ENCODE assay signal across 1 cellular context in genomic region chr3:185737020-185737419, GRCh38.
TF ChIP-seq lines count a peak whose summit lies in the region.

No MANE protein-coding gene starts in this region.

TF ChIP-seq in SK-N-SH, 30 proteins besides CTCF, POLR2A, EP300 and RAD21 (continued from another document):
- TF ChIP-seq, protein P1, sequence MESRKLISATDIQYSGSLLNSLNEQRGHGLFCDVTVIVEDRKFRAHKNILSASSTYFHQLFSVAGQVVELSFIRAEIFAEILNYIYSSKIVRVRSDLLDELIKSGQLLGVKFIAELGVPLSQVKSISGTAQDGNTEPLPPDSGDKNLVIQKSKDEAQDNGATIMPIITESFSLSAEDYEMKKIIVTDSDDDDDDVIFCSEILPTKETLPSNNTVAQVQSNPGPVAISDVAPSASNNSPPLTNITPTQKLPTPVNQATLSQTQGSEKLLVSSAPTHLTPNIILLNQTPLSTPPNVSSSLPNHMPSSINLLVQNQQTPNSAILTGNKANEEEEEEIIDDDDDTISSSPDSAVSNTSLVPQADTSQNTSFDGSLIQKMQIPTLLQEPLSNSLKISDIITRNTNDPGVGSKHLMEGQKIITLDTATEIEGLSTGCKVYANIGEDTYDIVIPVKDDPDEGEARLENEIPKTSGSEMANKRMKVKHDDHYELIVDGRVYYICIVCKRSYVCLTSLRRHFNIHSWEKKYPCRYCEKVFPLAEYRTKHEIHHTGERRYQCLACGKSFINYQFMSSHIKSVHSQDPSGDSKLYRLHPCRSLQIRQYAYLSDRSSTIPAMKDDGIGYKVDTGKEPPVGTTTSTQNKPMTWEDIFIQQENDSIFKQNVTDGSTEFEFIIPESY (IDR thresholded peaks at IDR 0.05; ENCODE audit: borderline replicate concordance, low read depth): no peak
- TF ChIP-seq USF2 (IDR thresholded peaks at IDR 0.05; ENCODE audit: borderline replicate concordance, low read depth, low read length): no peak
- peak; percentile 27; the same call in 1 of the 2 replicates for TF ChIP-seq FOSL2 (IDR thresholded peaks at IDR 0.05; ENCODE audit: borderline replicate concordance, low read depth)
- peak; percentile 53 for TF ChIP-seq TCF12 (IDR thresholded peaks at IDR 0.05)
- peak; percentile 58 for TF ChIP-seq JUND (IDR thresholded peaks at IDR 0.05)
- TF ChIP-seq MEF2A (IDR thresholded peaks at IDR 0.05; ENCODE audit: borderline replicate concordance, low read depth): 0 out of 2 replicates have a peak, but pooled peaks have one; percentile 35
- TF ChIP-seq CHD2 (IDR thresholded peaks at IDR 0.05; ENCODE audit: low read length, partially characterized antibody): no peak
- TF ChIP-seq NFIC (IDR thresholded peaks at IDR 0.05; ENCODE audit: borderline replicate concordance): peak; percentile 67
- no peak for TF ChIP-seq GATA2 (CRISPR knock-in tag; IDR thresholded peaks at IDR 0.05)
